ENCODE assay signal across 8 cellular contexts in the genomic region with DNA sequence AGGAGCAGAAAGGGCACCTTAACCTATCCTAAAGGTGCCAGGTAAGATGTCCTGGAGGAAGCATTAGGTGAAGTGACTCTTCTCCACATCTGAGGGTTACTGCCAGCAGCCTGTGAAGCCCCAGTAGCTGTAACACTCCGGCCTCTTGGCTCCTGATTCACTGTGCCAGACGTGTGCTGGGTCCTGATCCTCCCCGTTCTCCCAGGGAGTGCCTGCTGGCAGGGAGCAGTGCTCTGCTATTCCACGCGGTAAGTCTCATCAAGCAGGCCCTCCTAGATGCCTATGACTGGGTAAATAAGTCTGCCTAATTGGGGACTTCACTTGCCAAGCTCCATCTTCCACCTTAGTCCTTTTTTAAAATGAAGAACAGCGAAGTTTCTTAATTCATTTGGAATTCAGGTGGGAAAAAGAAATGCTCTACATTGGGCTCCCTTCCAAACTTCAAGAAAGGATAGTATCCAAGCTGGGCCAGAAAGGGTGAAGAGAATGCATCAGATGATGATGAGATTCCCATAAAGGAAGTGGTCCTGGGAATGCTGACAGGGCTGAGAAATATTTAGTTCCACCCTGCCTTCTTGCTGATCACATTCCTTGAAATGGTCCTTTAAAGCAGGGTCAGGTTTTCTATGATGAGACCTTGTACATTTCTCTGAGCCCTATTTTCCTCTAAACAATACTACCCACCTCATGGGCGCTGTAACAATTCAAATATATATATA.
DNase-seq lines count a peak whose midpoint lies in the region; ATAC-seq and TF ChIP-seq lines count a peak whose summit lies in the region.

No MANE protein-coding gene starts in this region.

- DNase-seq in RWPE1 (ENCODE audit: low spot score), result no peak
- DNase-seq in prostate gland (ENCODE audit: low spot score), result no peak
- no peak for DNase-seq in DMS79 treated with DMSO at 0.1 percent for 48 hours (lab: John Stamatoyannopoulos, UW)
- DNase-seq in SK-N-DZ (ENCODE audit: low spot score), result no peak

- intact Hi-C loops in prostate gland (cut with DNase I), result no loop called here

- CTCF ChIA-PET in RWPE1 (lab: Yijun Ruan, JAX), result interaction anchor here (0.5 to 0.6 kb wide), 2 partner anchors 33 to 100 kb away, joined by 3 read pairs; no protein-coding TSS in a partner anchor

- POLR2A ChIA-PET in RWPE1 (lab: Yijun Ruan, JAX; ENCODE audit: low non-redundant PET), result no interaction called here

- peak overlapping the region in 8 of 11 experiments; percentile 78 to 94 (median 86); a peak in 15 of 22 replicates for H3K4me2 ChIP-seq in BLaER1 treated with 17β-estradiol and CSF1 and Interleukin-3, amounts not matched to agents 10 nM and 100 nM

- H3K9ac ChIP-seq in BLaER1 treated with 17β-estradiol and CSF1 and Interleukin-3, amounts not matched to agents 10 nM and 100 nM, result peak overlapping the region in 4 of 11 experiments; percentile 69 to 77 (median 76); a peak in 8 of 22 replicates

- WGBS in esophagus, 2 donors, result 58 to 64% methylated on average over 7 of the region's 7 CpGs
- WGBS in prostate gland, result 50% methylated on average over 7 of the region's 7 CpGs

- TF ChIP-seq CTCF in RWPE1 (conservative IDR thresholded peaks at IDR 0.05; ENCODE audit: low read depth) (no peak), prostate gland (IDR thresholded peaks at IDR 0.05) (no peak)

- peaks cover 0 to 28% (median 0%) of the 10 kb centered on the region in 11 experiments; a peak in 5 of 22 replicates for H3K36me3 ChIP-seq in BLaER1 treated with 17β-estradiol and CSF1 and Interleukin-3, amounts not matched to agents 10 nM and 100 nM
- H3K36me3 ChIP-seq in esophagus (ENCODE audit: control insufficient read depth in 2 of 2, insufficient read depth in 2 of 2, low read length in 1 of 2) (no peaks in the 10 kb centered on the region), prostate gland (no peaks in the 10 kb centered on the region)

- peak overlapping the region in 9 of 11 experiments; percentile 72 to 93 (median 81); a peak in 14 of 22 replicates for H3K27ac ChIP-seq in BLaER1 treated with 17β-estradiol and CSF1 and Interleukin-3, amounts not matched to agents 10 nM and 100 nM
- H3K27ac ChIP-seq in RWPE1 (peak overlapping the region; percentile 38; the same call in 1 of the 2 replicates), esophagus (ENCODE audit: low read depth in 2 of 2, low read length in 1 of 2) (peak overlapping the region; percentile 71 to 72), prostate gland (peak overlapping the region; percentile 43 to 56)

- no peaks in the 10 kb centered on the region for H3K27me3 ChIP-seq in BLaER1 treated with 17β-estradiol and CSF1 and Interleukin-3, amounts not matched to agents 10 nM and 100 nM
- H3K27me3 ChIP-seq in esophagus (ENCODE audit: control insufficient read depth in 1 of 2, insufficient read depth in 2 of 2, low read length in 2 of 2) (no peaks in the 10 kb centered on the region), prostate gland (replicated peaks; ENCODE audit: insufficient read depth) (no peaks in the 10 kb centered on the region)

- H3K9me3 ChIP-seq in BLaER1 treated with 17β-estradiol and CSF1 and Interleukin-3, amounts not matched to agents 10 nM and 100 nM (replicated peaks in 1 of 11), result no peaks in the 10 kb centered on the region
- H3K9me3 ChIP-seq in esophagus (ENCODE audit: control insufficient read depth in 2 of 2, insufficient read depth in 1 of 2, low read depth in 1 of 2, low read length in 1 of 2), result no peaks in the 10 kb centered on the region
- no peaks in the 10 kb centered on the region for H3K9me3 ChIP-seq in prostate gland

- peaks cover 23 to 100% (median 55%) of the 10 kb centered on the region in 10 experiments for H3K4me1 ChIP-seq in BLaER1 treated with 17β-estradiol and CSF1 and Interleukin-3, amounts not matched to agents 10 nM and 100 nM
- H3K4me1 ChIP-seq in esophagus (ENCODE audit: control insufficient read depth in 2 of 2, insufficient read depth in 2 of 2, low read length in 1 of 2) (peaks cover 3 to 10% of the 10 kb centered on the region in 2 donors), prostate gland (replicated peaks) (peaks cover 16% of the 10 kb centered on the region)

- no peak for TF ChIP-seq POLR2A in prostate gland (IDR thresholded peaks at IDR 0.05)

- H4K20me1 ChIP-seq in BLaER1 treated with 17β-estradiol and CSF1 and Interleukin-3, amounts not matched to agents 10 nM and 100 nM, result 0 out of 22 replicates have a peak, but pooled peaks cover 0 to 4% (median 0%) of the 10 kb centered on the region in 11 experiments

- ATAC-seq in GM21526 (IDR thresholded peaks at IDR 0.05; ENCODE audit: low FRiP score, unreplicated experiment) (no peak), HG02623 (IDR thresholded peaks at IDR 0.05; ENCODE audit: unreplicated experiment) (no peak)

- H3K4me3 ChIP-seq in BLaER1 treated with 17β-estradiol and CSF1 and Interleukin-3, amounts not matched to agents 10 nM and 100 nM, result peak overlapping the region in 2 of 10 experiments; percentile 0 to 6; a peak in 1 of 20 replicates
- H3K4me3 ChIP-seq in esophagus (ENCODE audit: low read depth in 1 of 2, low read length in 2 of 2) (no peak overlapping the region), prostate gland (no peak overlapping the region)
